Comparison of ENCODE assay signal across 9 cellular contexts in the genomic region with DNA sequence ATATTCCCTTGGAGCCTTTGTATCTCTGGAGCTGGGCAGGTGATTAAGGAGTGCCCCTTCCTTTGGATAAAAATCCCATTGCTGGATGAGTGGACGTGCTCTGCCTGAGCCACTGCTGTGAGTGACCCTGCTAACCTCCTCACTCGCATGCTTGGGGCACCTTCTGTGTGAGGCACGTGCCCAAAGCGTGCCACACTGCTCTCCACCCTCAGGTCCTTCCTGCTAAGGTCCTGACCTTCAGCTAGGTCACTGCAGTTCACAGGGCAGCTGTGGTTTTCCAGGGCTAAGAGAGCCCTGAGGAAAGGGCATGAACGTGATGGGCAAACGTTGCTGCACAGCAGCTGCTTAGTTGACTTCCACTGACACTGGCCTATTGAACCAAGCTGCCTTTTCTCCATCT.
"Had no signal": no experiment of that assay in that cellular context is flagged by ENCODE, and none has a peak within 500 bp of the region (broad histone marks: within the 10 kb centered on the region; RNA-seq: fewer than 3 reads in every experiment).

No MANE protein-coding gene starts in this region.

- H2AFZ ChIP-seq: GM23248 had no signal

- ATAC-seq: K562 had no signal

- H3K27ac ChIP-seq: GM23248, HL-60 had no signal

- H3K27ac Mint-ChIP-seq: H9 had no signal

- H3K4me3 Mint-ChIP-seq: H9 had no signal

- H3K9me3 Mint-ChIP-seq: H9 had no signal

- DNase-seq: GM23248, GOT3, H9, HCEC 1CT, IMR-90, KG1 had no signal

- FAIRE-seq: H54, K562 had no signal

- H3K9ac ChIP-seq: GM23248 had no signal

- H3K4me3 ChIP-seq: GM23248, K562 had no signal
